21 cellular contexts compared by ENCODE assay signal in genomic region chr1:76054357-76054756, GRCh38. TPM values are rescaled to one million over a fixed set of nuclear protein-coding genes. Genes with fewer than 3 reads are reported as not detected.
DNase-seq lines count a peak whose midpoint lies in the region; ATAC-seq and TF ChIP-seq lines count a peak whose summit lies in the region.
"Had no signal": no experiment of that assay in that cellular context is flagged by ENCODE, and none has a peak within 500 bp of the region (broad histone marks: within the 10 kb centered on the region; RNA-seq: fewer than 3 reads in every experiment).

No MANE protein-coding gene starts in this region.

- peak overlapping the region; percentile 74 for H3K27ac Mint-ChIP-seq in GM23338
- H3K27ac Mint-ChIP-seq: CD4-positive, alpha-beta memory T cell; HFFc6 had no signal

- no peak overlapping the region for H2BK15ac ChIP-seq in mesenchymal stem cell (ENCODE audit: low read depth, poor library complexity, severe bottlenecking)

- peaks cover 17% of the 10 kb centered on the region; the same call in 1 of the 2 replicates for H3K4me1 ChIP-seq in GM23338 (ENCODE audit: insufficient read depth)
- peaks cover 0 to 40% of the 10 kb centered on the region in 2 experiments; a peak in 2 of 4 replicates for H3K4me1 ChIP-seq in SK-N-SH (ENCODE audit: control insufficient read depth in 1 of 2, insufficient read depth in 2 of 2, low read depth in 1 of 2, low read length in 1 of 2)
- peaks cover 1% of the 10 kb centered on the region for H3K4me1 ChIP-seq in mesenchymal stem cell (ENCODE audit: control insufficient read depth, insufficient read depth, low read depth, low read length)
- H3K4me1 ChIP-seq in smooth muscle cell (ENCODE audit: low read depth) = no peaks in the 10 kb centered on the region
- peaks cover 0 to 4% (median 0%) of the 10 kb centered on the region in 4 donors for H3K4me1 ChIP-seq in stomach
- H3K4me1 ChIP-seq: HAP-1 had no signal

- H3F3A ChIP-seq in GM23338 (replicated peaks; ENCODE audit: low read depth) (no peaks in the 10 kb centered on the region), SK-N-SH (replicated peaks; ENCODE audit: insufficient read depth) (no peaks in the 10 kb centered on the region), smooth muscle cell (ENCODE audit: low read depth) (peaks cover 8% of the 10 kb centered on the region)

- intact Hi-C loops in stomach (cut with DNase I; ENCODE audit: low total_unique reads) = no loop called here

- TF ChIP-seq EP300 in SK-N-SH (IDR thresholded peaks at IDR 0.05; ENCODE audit: borderline replicate concordance in 1 of 2, low read depth in 1 of 2, low read length in 1 of 2) (peak; percentile 65 to 84), stomach (IDR thresholded peaks at IDR 0.05) (no peak)

- H2AFZ ChIP-seq in GM23338 = no peak overlapping the region
- H2AFZ ChIP-seq in SK-N-SH (ENCODE audit: low read depth) = peak overlapping the region; percentile 69
- no peak overlapping the region for H2AFZ ChIP-seq in mesenchymal stem cell (ENCODE audit: low read depth, low read length)
- H2AFZ ChIP-seq in smooth muscle cell (ENCODE audit: low read depth) = peak overlapping the region; percentile 22
- H2AFZ ChIP-seq: GM23248 had no signal

- H4K20me1 ChIP-seq in GM23338 (replicated peaks; ENCODE audit: insufficient read depth) = no peaks in the 10 kb centered on the region
- H4K20me1 ChIP-seq in SK-N-SH (ENCODE audit: insufficient read depth) = no peaks in the 10 kb centered on the region
- no peaks in the 10 kb centered on the region for H4K20me1 ChIP-seq in smooth muscle cell (ENCODE audit: low read depth)

- no peaks in the 10 kb centered on the region for H3K9me3 Mint-ChIP-seq in GM23338
- H3K9me3 Mint-ChIP-seq: HFFc6 had no signal

- H3K36me3 Mint-ChIP-seq in GM23338 (ENCODE audit: low read depth) = no peaks in the 10 kb centered on the region
- H3K36me3 Mint-ChIP-seq: CD4-positive, alpha-beta memory T cell had no signal

- CTCF ChIA-PET in SK-N-SH (lab: Yijun Ruan, JAX) = no interaction called here

- H3K4me3 ChIP-seq in GM23338 = no peak overlapping the region
- H3K4me3 ChIP-seq in SK-N-SH (ENCODE audit: low read depth in 2 of 2, low read length in 1 of 2) = no peak overlapping the region
- no peak overlapping the region for H3K4me3 ChIP-seq in mesenchymal stem cell (ENCODE audit: insufficient read depth in 1 of 2, low read depth in 1 of 2, low read length in 2 of 2)
- no peak overlapping the region for H3K4me3 ChIP-seq in smooth muscle cell
- no peak overlapping the region for H3K4me3 ChIP-seq in stomach
- H3K4me3 ChIP-seq: A549, GM12878, GM23248, HAP-1 had no signal

- POLR2A ChIA-PET in SK-N-SH (lab: Yijun Ruan, JAX) = no interaction called here

- H2AK5ac ChIP-seq in mesenchymal stem cell (ENCODE audit: low read length, severe bottlenecking) = no peak overlapping the region

- no peak overlapping the region for H2BK12ac ChIP-seq in mesenchymal stem cell (ENCODE audit: low read length in 2 of 2)

- TF ChIP-seq CTCF in GM23338 (conservative IDR thresholded peaks at IDR 0.05; ENCODE audit: low read depth in 2 of 2) (no peak), SK-N-SH (IDR thresholded peaks at IDR 0.05) (no peak), smooth muscle cell (IDR thresholded peaks at IDR 0.05; ENCODE audit: borderline replicate concordance, insufficient read depth, poor library complexity, severe bottlenecking) (no peak), stomach (IDR thresholded peaks at IDR 0.05) (no peak)

- H2BK120ac ChIP-seq in mesenchymal stem cell (ENCODE audit: low read depth, low read length) = no peak overlapping the region

- H3K4me3 Mint-ChIP-seq in GM23338 = no peak overlapping the region
- H3K4me3 Mint-ChIP-seq: CD4-positive, alpha-beta memory T cell; HFFc6 had no signal

- H3K14ac ChIP-seq in mesenchymal stem cell (ENCODE audit: low read length in 2 of 2) = no peak overlapping the region

- peaks cover 51% of the 10 kb centered on the region for H3K4me1 Mint-ChIP-seq in GM23338
- H3K4me1 Mint-ChIP-seq: CD4-positive, alpha-beta memory T cell had no signal

- H3K79me1 ChIP-seq in mesenchymal stem cell (replicated peaks; ENCODE audit: low read length, poor library complexity, severe bottlenecking) = no peaks in the 10 kb centered on the region

- no peak for ATAC-seq in GM23338
- ATAC-seq: A549, GM12878 had no signal

- H3K23ac ChIP-seq in mesenchymal stem cell (ENCODE audit: low read length in 2 of 2) = no peak overlapping the region

- no peak overlapping the region for H3K4ac ChIP-seq in mesenchymal stem cell (ENCODE audit: low read depth in 1 of 2, low read length in 2 of 2)

- no peak for TF ChIP-seq POLR2A in stomach (IDR thresholded peaks at IDR 0.05)

- no peak overlapping the region for H4K91ac ChIP-seq in mesenchymal stem cell (ENCODE audit: low read length)

- DNase-seq in GM23338 (ENCODE audit: low spot score) (no peak), SK-N-SH (peak; percentile 48), mesenchymal stem cell (peak; percentile 38), smooth muscle cell (lab: John Stamatoyannopoulos, UW; ENCODE audit: unreplicated experiment) (no peak), stomach (no peak), NCI-H446 treated with DMSO at 0.1 percent for 48 hours (lab: John Stamatoyannopoulos, UW) (no peak), NCI-H2227 treated with DMSO at 0.1 percent for 48 hours (lab: John Stamatoyannopoulos, UW) (no peak)
- DNase-seq: 8988T; ACHN; AML-193; C1 segment of cervical spinal cord; Calu3; CD4-positive, alpha-beta memory T cell; COR-L47; DMS153; DND-41; GM23248; HFFc6 had no signal

- no peak overlapping the region for H3K4me2 ChIP-seq in GM23338
- no peak overlapping the region for H3K4me2 ChIP-seq in SK-N-SH
- H3K4me2 ChIP-seq in mesenchymal stem cell (ENCODE audit: low read length, poor library complexity, severe bottlenecking) = no peak overlapping the region
- H3K4me2 ChIP-seq in smooth muscle cell = peak overlapping the region; percentile 10
- H3K4me2 ChIP-seq: A549 had no signal

- H3K9ac ChIP-seq in SK-N-SH (no peak overlapping the region), mesenchymal stem cell (ENCODE audit: low read length) (no peak overlapping the region), smooth muscle cell (ENCODE audit: low read depth) (no peak overlapping the region)
- H3K9ac ChIP-seq: GM23248 had no signal

- no peaks in the 10 kb centered on the region for H3K79me2 ChIP-seq in GM23338 (replicated peaks; ENCODE audit: insufficient read depth)
- H3K79me2 ChIP-seq in SK-N-SH (ENCODE audit: insufficient read depth) = no peaks in the 10 kb centered on the region
- H3K79me2 ChIP-seq in smooth muscle cell (ENCODE audit: low read depth) = no peaks in the 10 kb centered on the region

- no peak overlapping the region for H2BK5ac ChIP-seq in mesenchymal stem cell (ENCODE audit: low read depth, low read length, poor library complexity, severe bottlenecking)

- H3K36me3 ChIP-seq in GM23338 (ENCODE audit: insufficient read depth) = no peaks in the 10 kb centered on the region
- H3K36me3 ChIP-seq in SK-N-SH (replicated peaks in 1 of 2; ENCODE audit: control insufficient read depth in 1 of 2, insufficient read depth in 2 of 2, low read length in 1 of 2) = no peaks in the 10 kb centered on the region
- no peaks in the 10 kb centered on the region for H3K36me3 ChIP-seq in mesenchymal stem cell (ENCODE audit: control insufficient read depth in 1 of 2, insufficient read depth in 2 of 2, low read depth in 1 of 2, low read length in 2 of 2)
- no peaks in the 10 kb centered on the region for H3K36me3 ChIP-seq in smooth muscle cell (ENCODE audit: low read depth)
- H3K36me3 ChIP-seq in stomach = no peaks in the 10 kb centered on the region
- H3K36me3 ChIP-seq: HAP-1 had no signal

- H3K27me3 ChIP-seq in GM23338 (ENCODE audit: insufficient read depth) (no peaks in the 10 kb centered on the region), SK-N-SH (ENCODE audit: insufficient read depth) (no peaks in the 10 kb centered on the region), mesenchymal stem cell (ENCODE audit: control insufficient read depth in 1 of 2, insufficient read depth in 1 of 2, low read length in 2 of 2) (peaks cover 0 to 2% of the 10 kb centered on the region in 2 experiments), smooth muscle cell (ENCODE audit: low read depth) (no peaks in the 10 kb centered on the region), stomach (no peaks in the 10 kb centered on the region)

- no peak overlapping the region for H4K8ac ChIP-seq in mesenchymal stem cell (ENCODE audit: low read length)

- no peaks in the 10 kb centered on the region for H3K9me2 ChIP-seq in GM23338 (ENCODE audit: insufficient read depth)
- no peaks in the 10 kb centered on the region; the same call in 1 of the 2 replicates for H3K9me2 ChIP-seq in SK-N-SH

- WGBS in SK-N-SH (ENCODE audit: low lambda C conversion rate) = 16% methylated on average over 2 of the region's 2 CpGs
- WGBS in mesenchymal stem cell = 41% methylated on average over 2 of the region's 2 CpGs
- WGBS in smooth muscle cell (ENCODE audit: low lambda C conversion rate) = 16% methylated on average over 2 of the region's 2 CpGs
- 68 to 88% (median 75%) methylated on average over 2 of the region's 2 CpGs for WGBS in stomach, 5 donors

- H3K27me3 Mint-ChIP-seq in GM23338 (ENCODE audit: insufficient read depth, low read depth, poor library complexity) = no peaks in the 10 kb centered on the region

- H3K18ac ChIP-seq in mesenchymal stem cell (ENCODE audit: low read depth in 1 of 2, low read length in 2 of 2) = no peak overlapping the region

- H3K9me3 ChIP-seq in SK-N-SH (no peaks in the 10 kb centered on the region), mesenchymal stem cell (ENCODE audit: control insufficient read depth, low read length) (no peaks in the 10 kb centered on the region), smooth muscle cell (replicated peaks; ENCODE audit: low read depth) (no peaks in the 10 kb centered on the region), stomach (no peaks in the 10 kb centered on the region)
- H3K9me3 ChIP-seq: A549, HAP-1 had no signal

- H3K27ac ChIP-seq in GM23338 (ENCODE audit: low read depth) (no peak overlapping the region), SK-N-SH (ENCODE audit: low read depth in 2 of 2, low read length in 1 of 2) (peak overlapping the region; percentile 53 to 96; a peak in 3 of 4 replicates), mesenchymal stem cell (ENCODE audit: low read length, poor library complexity, severe bottlenecking) (no peak overlapping the region), smooth muscle cell (ENCODE audit: low read depth) (no peak overlapping the region), stomach (no peak overlapping the region)
- H3K27ac ChIP-seq: A549, GM23248 had no signal

- TF ChIP-seq RAD21 in SK-N-SH (IDR thresholded peaks at IDR 0.05; ENCODE audit: low read length) = no peak

RNA-seq across cellular contexts. Expression of gene ST6GALNAC3, which starts 20.2 kb away (rescaled TPM):
- 11.6 and 14.2 TPM in 2 replicates for total RNA-seq in GM23338 (2014; rRNA removed; shearing (Covaris generic))
- 4.7 and 5.5 TPM in 2 replicates for polyA plus RNA-seq in GM23338 (2016; fragmentation: Nextera tagmentation; extraction: Ambion mirVana)
- polyA plus RNA-seq in SK-N-SH (2012; rRNA removed) = 8.1 and 12.1 TPM in 2 replicates
- polyA plus RNA-seq in SK-N-SH (2012; cell fraction: cytosol; rRNA removed) = 14.4 and 14.7 TPM in 2 replicates
- 2.3 and 5.8 TPM in 2 replicates for polyA plus RNA-seq in SK-N-SH (2012; cell fraction: nucleus; rRNA removed)
- polyA plus RNA-seq in mesenchymal stem cell (2013, experiment 1 of 2) = 1.5 TPM
- polyA plus RNA-seq in mesenchymal stem cell (2013, experiment 2 of 2) = 1.6 TPM
- 13.4 and 22.2 TPM in 2 replicates for total RNA-seq in smooth muscle cell
- polyA plus RNA-seq in smooth muscle cell = 9.3 and 13.3 TPM in 2 replicates
- 10 to 100 TPM in 2 of 5 donors, under 1 TPM in 2, not detected in 1; under 0.01 to 21.7 (median 9.7) TPM for total RNA-seq in stomach
- polyA plus RNA-seq in stomach = 1 to 10 TPM; 1.0 to 1.9 (median 1.2) TPM
- total RNA-seq: GM23248 had no signal
- polyA plus RNA-seq: GM23248 had no signal

Comparison
In these comparisons a context has a peak if more than half of its experiments do, and no peak if none do; other contexts are left out.
1. DNase-seq: peak in SK-N-SH (single experiment) and mesenchymal stem cell (single experiment); none in GM23338 (single experiment), smooth muscle cell (single experiment), stomach (single experiment), NCI-H446 treated with DMSO at 0.1 percent for 48 hours (single experiment) and NCI-H2227 treated with DMSO at 0.1 percent for 48 hours (single experiment).
2. H2AFZ ChIP-seq: peak in SK-N-SH (single experiment) and smooth muscle cell (single experiment); none in GM23338 (single experiment) and mesenchymal stem cell (single experiment).
3. H3K27ac ChIP-seq: peak in SK-N-SH (2 of 2); none in GM23338 (single experiment), mesenchymal stem cell (single experiment), smooth muscle cell (single experiment) and stomach (0 of 5).